Comparison of ENCODE assay signal across 1 cellular context in the genomic region with DNA sequence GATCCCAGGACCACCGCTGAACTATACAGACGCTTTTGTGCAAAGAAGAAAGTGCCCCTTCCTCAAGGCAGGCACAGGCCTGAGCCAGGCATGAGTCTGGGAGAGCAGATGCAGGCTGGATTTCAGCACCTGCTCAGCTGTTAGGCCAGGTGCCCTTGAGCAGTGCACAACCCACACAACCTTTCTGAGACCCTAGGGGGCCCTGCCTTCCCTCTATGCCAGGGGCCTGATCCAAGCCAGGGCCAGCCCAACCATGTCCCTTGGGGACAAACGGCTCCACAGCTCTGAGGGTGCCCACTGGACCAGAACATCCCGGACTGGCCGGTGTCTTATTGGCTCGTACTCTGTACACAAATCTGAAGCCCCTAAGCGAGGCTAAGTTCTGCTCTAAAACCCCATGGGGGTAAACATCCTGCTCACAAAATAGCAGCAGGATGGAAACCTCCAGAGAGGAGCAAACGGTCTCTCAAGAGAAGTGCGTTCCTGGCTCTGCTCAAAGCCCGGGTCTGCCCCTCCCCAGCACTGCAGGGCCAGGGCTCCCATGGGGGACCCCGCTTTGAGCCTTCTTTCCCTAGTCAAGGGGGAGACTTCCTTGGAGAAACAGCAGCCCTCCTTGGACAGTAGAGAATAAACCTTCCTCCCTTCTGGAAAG.
TF ChIP-seq lines count a peak whose summit lies in the region.

No MANE protein-coding gene starts in this region.

TF ChIP-seq in WTC11, 78 proteins besides CTCF, POLR2A, EP300 and RAD21 (continued from another document):
- TF ChIP-seq, protein P1, sequence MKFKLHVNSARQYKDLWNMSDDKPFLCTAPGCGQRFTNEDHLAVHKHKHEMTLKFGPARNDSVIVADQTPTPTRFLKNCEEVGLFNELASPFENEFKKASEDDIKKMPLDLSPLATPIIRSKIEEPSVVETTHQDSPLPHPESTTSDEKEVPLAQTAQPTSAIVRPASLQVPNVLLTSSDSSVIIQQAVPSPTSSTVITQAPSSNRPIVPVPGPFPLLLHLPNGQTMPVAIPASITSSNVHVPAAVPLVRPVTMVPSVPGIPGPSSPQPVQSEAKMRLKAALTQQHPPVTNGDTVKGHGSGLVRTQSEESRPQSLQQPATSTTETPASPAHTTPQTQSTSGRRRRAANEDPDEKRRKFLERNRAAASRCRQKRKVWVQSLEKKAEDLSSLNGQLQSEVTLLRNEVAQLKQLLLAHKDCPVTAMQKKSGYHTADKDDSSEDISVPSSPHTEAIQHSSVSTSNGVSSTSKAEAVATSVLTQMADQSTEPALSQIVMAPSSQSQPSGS (CRISPR knock-in tag; IDR thresholded peaks at IDR 0.05; ENCODE audit: borderline replicate concordance, low read depth) = no peak
- TF ChIP-seq ZNF219 (CRISPR knock-in tag; IDR thresholded peaks at IDR 0.05; ENCODE audit: borderline replicate concordance) (no peak), ZNF121 (CRISPR knock-in tag; IDR thresholded peaks at IDR 0.05) (no peak), CREB1 (CRISPR knock-in tag; IDR thresholded peaks at IDR 0.05) (no peak), KAT7 (CRISPR knock-in tag; IDR thresholded peaks at IDR 0.05; ENCODE audit: borderline replicate concordance) (no peak), EMX1 (CRISPR knock-in tag; IDR thresholded peaks at IDR 0.05) (no peak)
- TF ChIP-seq, protein P2, sequence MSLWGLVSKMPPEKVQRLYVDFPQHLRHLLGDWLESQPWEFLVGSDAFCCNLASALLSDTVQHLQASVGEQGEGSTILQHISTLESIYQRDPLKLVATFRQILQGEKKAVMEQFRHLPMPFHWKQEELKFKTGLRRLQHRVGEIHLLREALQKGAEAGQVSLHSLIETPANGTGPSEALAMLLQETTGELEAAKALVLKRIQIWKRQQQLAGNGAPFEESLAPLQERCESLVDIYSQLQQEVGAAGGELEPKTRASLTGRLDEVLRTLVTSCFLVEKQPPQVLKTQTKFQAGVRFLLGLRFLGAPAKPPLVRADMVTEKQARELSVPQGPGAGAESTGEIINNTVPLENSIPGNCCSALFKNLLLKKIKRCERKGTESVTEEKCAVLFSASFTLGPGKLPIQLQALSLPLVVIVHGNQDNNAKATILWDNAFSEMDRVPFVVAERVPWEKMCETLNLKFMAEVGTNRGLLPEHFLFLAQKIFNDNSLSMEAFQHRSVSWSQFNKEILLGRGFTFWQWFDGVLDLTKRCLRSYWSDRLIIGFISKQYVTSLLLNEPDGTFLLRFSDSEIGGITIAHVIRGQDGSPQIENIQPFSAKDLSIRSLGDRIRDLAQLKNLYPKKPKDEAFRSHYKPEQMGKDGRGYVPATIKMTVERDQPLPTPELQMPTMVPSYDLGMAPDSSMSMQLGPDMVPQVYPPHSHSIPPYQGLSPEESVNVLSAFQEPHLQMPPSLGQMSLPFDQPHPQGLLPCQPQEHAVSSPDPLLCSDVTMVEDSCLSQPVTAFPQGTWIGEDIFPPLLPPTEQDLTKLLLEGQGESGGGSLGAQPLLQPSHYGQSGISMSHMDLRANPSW (CRISPR knock-in tag; conservative IDR thresholded peaks at IDR 0.05; ENCODE audit: low read depth) = no peak
